9 cellular contexts compared by ENCODE assay signal in genomic region chr10:77889277-77889903, GRCh38. TPM values are rescaled to one million over a fixed set of nuclear protein-coding genes. Genes with fewer than 3 reads are reported as not detected.
DNase-seq lines count a peak whose midpoint lies in the region; ATAC-seq and TF ChIP-seq lines count a peak whose summit lies in the region.
"Had no signal": no experiment of that assay in that cellular context is flagged by ENCODE, and none has a peak within 500 bp of the region (broad histone marks: within the 10 kb centered on the region; RNA-seq: fewer than 3 reads in every experiment).

No MANE protein-coding gene starts in this region.

- peaks cover 90% of the 10 kb centered on the region for H3K4me1 Mint-ChIP-seq in nephron progenitor cell
- H3K4me1 Mint-ChIP-seq: CD14-positive monocyte had no signal

- WGBS in lower leg skin, 2 donors = 59 to 70% methylated on average over 8 of the region's 8 CpGs

- no peak overlapping the region for H3K4me3 ChIP-seq in lower leg skin (ENCODE audit: low read depth, poor library complexity, severe bottlenecking)

- H3K9me3 Mint-ChIP-seq in nephron progenitor cell = no peaks in the 10 kb centered on the region
- H3K9me3 Mint-ChIP-seq: CD14-positive monocyte had no signal

- ATAC-seq in Right ventricle myocardium superior (ENCODE audit: poor library complexity) (peak; percentile 62), HG03432 (IDR thresholded peaks at IDR 0.05; ENCODE audit: unreplicated experiment) (no peak), HG02884 (IDR thresholded peaks at IDR 0.05; ENCODE audit: unreplicated experiment) (no peak), GM21528 (IDR thresholded peaks at IDR 0.05; ENCODE audit: low FRiP score, unreplicated experiment) (no peak)

- no peaks in the 10 kb centered on the region for H3K36me3 Mint-ChIP-seq in nephron progenitor cell (ENCODE audit: low read depth)
- H3K36me3 Mint-ChIP-seq: CD14-positive monocyte had no signal

- intact Hi-C loops in Right ventricle myocardium superior (cut with DNase I) = no loop called here
- intact Hi-C loops in lower leg skin (cut with DNase I; ENCODE audit: low total_unique reads) = no loop called here

- no peak for TF ChIP-seq POLR2A in lower leg skin (IDR thresholded peaks at IDR 0.05)

- H3K27ac Mint-ChIP-seq in nephron progenitor cell = peak overlapping the region; percentile 12

- H3K27me3 Mint-ChIP-seq in nephron progenitor cell (ENCODE audit: low read depth, poor library complexity) = peaks cover 3% of the 10 kb centered on the region

- peak overlapping the region; percentile 54 for H3K4me3 Mint-ChIP-seq in nephron progenitor cell
- H3K4me3 Mint-ChIP-seq: CD14-positive monocyte had no signal

- peak; percentile 76 for DNase-seq in COLO668 (lab: John Stamatoyannopoulos, UW; ENCODE audit: unreplicated experiment)
- peak; percentile 49 for DNase-seq in NCI-H69 (lab: John Stamatoyannopoulos, UW)
- no peak for DNase-seq in Right ventricle myocardium superior
- DNase-seq in nephron progenitor cell = peak; percentile 65
- no peak for DNase-seq in lower leg skin (ENCODE audit: low spot score in 2 of 2)

- no peak for TF ChIP-seq CTCF in nephron progenitor cell (IDR thresholded peaks at IDR 0.05)
- no peak for TF ChIP-seq CTCF in lower leg skin (IDR thresholded peaks at IDR 0.05)

RNA-seq across cellular contexts. Expression of gene DLG5, which starts 37.2 kb away (rescaled TPM):
- total RNA-seq in Right ventricle myocardium superior (8.8 TPM), lower leg skin (100 to 1,000 TPM in 3 of 4 donors, 10 to 100 TPM in 1; 91.9 to 165 (median 103) TPM)

Comparison
In these comparisons a context has a peak if more than half of its experiments do, and no peak if none do; other contexts are left out.
1. DNase-seq: peak in COLO668 (single experiment), NCI-H69 (single experiment) and nephron progenitor cell (single experiment); none in Right ventricle myocardium superior (single experiment) and lower leg skin (0 of 2).